ENCODE assay signal across 9 cellular contexts in genomic region chr19:40614595-40615411, GRCh38. TPM values are rescaled to one million over a fixed set of nuclear protein-coding genes. Genes with fewer than 3 reads are reported as not detected.
DNase-seq lines count a peak whose midpoint lies in the region; ATAC-seq, FAIRE-seq and TF ChIP-seq lines count a peak whose summit lies in the region.
"Had no signal": no experiment of that assay in that cellular context is flagged by ENCODE, and none has a peak within 500 bp of the region (broad histone marks: within the 10 kb centered on the region; RNA-seq: fewer than 3 reads in every experiment).

No MANE protein-coding gene starts in this region.

- H4K20me1 ChIP-seq in neural progenitor cell (ENCODE audit: low read depth): peaks cover 9% of the 10 kb centered on the region

- DNase-seq in GM12892 (ENCODE audit: insufficient read length) (no peak), NCI-H82 treated with DMSO at 0.1 percent for 48 hours (lab: John Stamatoyannopoulos, UW; ENCODE audit: unreplicated experiment) (peak; percentile 58), activated T-cell treated with anti-CD3 and anti-CD28 coated beads for 48 hours (ENCODE audit: low read depth) (peak; percentile 93), fibroblast of gingiva (ENCODE audit: low read depth) (peak; percentile 96), neural progenitor cell (ENCODE audit: low spot score) (peak; percentile 92), stromal cell of bone marrow (ENCODE audit: low read depth) (peak; percentile 73)

- FAIRE-seq in GM12892 (lab: Jason Lieb, UNC): peak; percentile 33
- FAIRE-seq: colon had no signal

- H3K4me3 Mint-ChIP-seq in neural progenitor cell: peak overlapping the region; percentile 84

- H3K4me3 ChIP-seq in neural progenitor cell: peak overlapping the region; percentile 73

- peaks cover 37% of the 10 kb centered on the region for H3F3A ChIP-seq in neural progenitor cell (ENCODE audit: low read depth)

- peaks cover 35% of the 10 kb centered on the region for H3K36me3 Mint-ChIP-seq in neural progenitor cell

- H3K27me3 Mint-ChIP-seq in neural progenitor cell (ENCODE audit: insufficient read depth, low read depth): peaks cover 25% of the 10 kb centered on the region

- H3K4me2 ChIP-seq in neural progenitor cell: peak overlapping the region; percentile 95

- H3K27ac Mint-ChIP-seq in neural progenitor cell: no peak overlapping the region

- peaks cover 33% of the 10 kb centered on the region for H3K27me3 ChIP-seq in neural progenitor cell

- H3K36me3 ChIP-seq in neural progenitor cell: peaks cover 5% of the 10 kb centered on the region

- no peaks in the 10 kb centered on the region for H3K79me2 ChIP-seq in neural progenitor cell (ENCODE audit: low read depth)

- peaks cover 5% of the 10 kb centered on the region for H3K9me3 Mint-ChIP-seq in neural progenitor cell

- ATAC-seq in HG02763 (IDR thresholded peaks at IDR 0.05; ENCODE audit: unreplicated experiment) (no peak), HG02970 (IDR thresholded peaks at IDR 0.05; ENCODE audit: low FRiP score, unreplicated experiment) (no peak)

- no peak for TF ChIP-seq CTCF in neural progenitor cell (IDR thresholded peaks at IDR 0.05)

- H3K27ac ChIP-seq in neural progenitor cell: no peak overlapping the region

- H2AFZ ChIP-seq in neural progenitor cell (replicated peaks): no peak overlapping the region

- H3K4me1 Mint-ChIP-seq in neural progenitor cell: peaks cover 21% of the 10 kb centered on the region

- H3K9ac ChIP-seq in neural progenitor cell: no peak overlapping the region

- no peaks in the 10 kb centered on the region for H3K9me3 ChIP-seq in neural progenitor cell (ENCODE audit: low read depth)

- H3K4me1 ChIP-seq in neural progenitor cell: peaks cover 6% of the 10 kb centered on the region

- TF ChIP-seq POLR2A in GM12892 (IDR thresholded peaks at IDR 0.05; ENCODE audit: low read depth, low read length): no peak

RNA-seq across cellular contexts. Expression of gene LTBP4, which starts 13.6 kb away (rescaled TPM):
- polyA plus RNA-seq in GM12892 (2012; ENCODE audit: missing spikeins): 7.4 TPM
- total RNA-seq in neural progenitor cell (ENCODE audit: low replicate concordance): 24.7 and 70.0 TPM in 2 replicates

RNA-seq across cellular contexts. Expression of gene SHKBP1, which starts 38.1 kb away (rescaled TPM):
- 38.2 TPM for polyA plus RNA-seq in GM12892 (2012; ENCODE audit: missing spikeins)
- total RNA-seq in neural progenitor cell (ENCODE audit: low replicate concordance): 20.6 and 63.7 TPM in 2 replicates
